20 cellular contexts compared by ENCODE assay signal in genomic region chr11:12100886-12101285, GRCh38. TPM values are rescaled to one million over a fixed set of nuclear protein-coding genes. Genes with fewer than 3 reads are reported as not detected.
DNase-seq lines count a peak whose midpoint lies in the region; ATAC-seq and TF ChIP-seq lines count a peak whose summit lies in the region.
"Had no signal": no experiment of that assay in that cellular context is flagged by ENCODE, and none has a peak within 500 bp of the region (broad histone marks: within the 10 kb centered on the region; RNA-seq: fewer than 3 reads in every experiment).

No MANE protein-coding gene starts in this region.

- TF ChIP-seq POLR2A in Peyer's patch (IDR thresholded peaks at IDR 0.05) (no peak), adrenal gland (IDR thresholded peaks at IDR 0.05) (no peak)

- POLR2A ChIA-PET in WTC11 (lab: Charles Lee) = no interaction called here

- H3K4me1 Mint-ChIP-seq in WTC11 = peaks cover 29% of the 10 kb centered on the region

- H3K27me3 ChIP-seq in Peyer's patch (no peaks in the 10 kb centered on the region), lower lobe of right lung (ENCODE audit: low read depth) (no peaks in the 10 kb centered on the region), adrenal gland (no peaks in the 10 kb centered on the region)
- H3K27me3 ChIP-seq: MG63 had no signal

- no peak overlapping the region for H3K27ac Mint-ChIP-seq in WTC11
- H3K27ac Mint-ChIP-seq: activated CD4-positive, alpha-beta memory T cell treated with anti-CD3 and anti-CD28 coated beads for 36 hours; B cell had no signal

- TF ChIP-seq CTCF in Peyer's patch (IDR thresholded peaks at IDR 0.05) (no peak), lower lobe of right lung (IDR thresholded peaks at IDR 0.05) (no peak), adrenal gland (IDR thresholded peaks at IDR 0.05) (no peak), WTC11 (IDR thresholded peaks at IDR 0.05) (no peak)

- H3K27ac ChIP-seq in Peyer's patch (peak overlapping the region in 3 of 4 donors; percentile 4 to 60 (median 39)), lower lobe of right lung (peak overlapping the region; percentile 6), adrenal gland (no peak overlapping the region)
- H3K27ac ChIP-seq: thoracic aorta had no signal

- no peaks in the 10 kb centered on the region for H3K36me3 ChIP-seq in Peyer's patch
- no peaks in the 10 kb centered on the region for H3K36me3 ChIP-seq in lower lobe of right lung
- no peaks in the 10 kb centered on the region for H3K36me3 ChIP-seq in adrenal gland (replicated peaks in 1 of 2)
- H3K36me3 ChIP-seq: MG63, thoracic aorta had no signal

- CTCF ChIA-PET in WTC11 (lab: Charles Lee) = no interaction called here

- H3K4me1 ChIP-seq in Peyer's patch = peaks cover 0 to 13% (median 2%) of the 10 kb centered on the region in 4 donors
- peaks cover 43% of the 10 kb centered on the region for H3K4me1 ChIP-seq in lower lobe of right lung
- no peaks in the 10 kb centered on the region for H3K4me1 ChIP-seq in adrenal gland (replicated peaks in 1 of 2)

- ATAC-seq in lower lobe of right lung (peak; percentile 79 to 84), GM21390 (IDR thresholded peaks at IDR 0.05; ENCODE audit: unreplicated experiment) (no peak), WTC11 (no peak)
- ATAC-seq: activated naive CD4-positive, alpha-beta T cell treated with anti-CD3 and anti-CD28 coated beads, Interleukin-2, amount 50 U/mL, for 72 hours; activated T-cell treated with anti-CD3 and anti-CD28 coated beads, Interleukin-2, amount 50 U/mL, for 4 hours; SK-N-SH treated with all-trans-retinoic acid at 6 μM for 48 hours had no signal

- WGBS in adrenal gland, 4 donors = 56 to 81% (median 67%) methylated on average over 5 of the region's 5 CpGs

- no peaks in the 10 kb centered on the region for H3K9me3 ChIP-seq in Peyer's patch
- H3K9me3 ChIP-seq in lower lobe of right lung = no peaks in the 10 kb centered on the region
- H3K9me3 ChIP-seq in adrenal gland (replicated peaks in 1 of 3) = no peaks in the 10 kb centered on the region
- H3K9me3 ChIP-seq: MG63, thoracic aorta had no signal

- peaks cover 50% of the 10 kb centered on the region for H3K27me3 Mint-ChIP-seq in WTC11 (ENCODE audit: low read depth)

- H3K9me3 Mint-ChIP-seq in WTC11 = no peaks in the 10 kb centered on the region
- H3K9me3 Mint-ChIP-seq: activated CD4-positive, alpha-beta memory T cell treated with anti-CD3 and anti-CD28 coated beads for 36 hours; activated T-cell treated with anti-CD3 and anti-CD28 coated beads, Interleukin-2, amount 50 U/mL, for 4 hours had no signal

- intact Hi-C loops in lower lobe of right lung (cut with DNase I) = no loop called here
- intact Hi-C loops in adrenal gland (cut with DNase I) = no loop called here

- H3K4me3 ChIP-seq in Peyer's patch (no peak overlapping the region), lower lobe of right lung (no peak overlapping the region), adrenal gland (no peak overlapping the region)
- H3K4me3 ChIP-seq: MG63, thoracic aorta had no signal

- H3K4me3 Mint-ChIP-seq in WTC11 = no peak overlapping the region
- H3K4me3 Mint-ChIP-seq: activated CD4-positive, alpha-beta memory T cell treated with anti-CD3 and anti-CD28 coated beads for 36 hours; activated T-cell treated with anti-CD3 and anti-CD28 coated beads, Interleukin-2, amount 50 U/mL, for 4 hours; B cell had no signal

- H3K36me3 Mint-ChIP-seq in WTC11 = no peaks in the 10 kb centered on the region
- H3K36me3 Mint-ChIP-seq: activated CD4-positive, alpha-beta memory T cell treated with anti-CD3 and anti-CD28 coated beads for 36 hours; activated naive CD4-positive, alpha-beta T cell treated with anti-CD3 and anti-CD28 coated beads, Interleukin-2, amount 50 U/mL, for 72 hours had no signal

- DNase-seq in Peyer's patch = peak in 1 of 3 donors; percentile 44
- DNase-seq in fibroblast of gingiva (ENCODE audit: low read depth) = peak; percentile 57
- peak; percentile 79 for DNase-seq in lower lobe of right lung
- DNase-seq in superior temporal gyrus (ENCODE audit: extremely low spot score) = peak; percentile 96
- no peak for DNase-seq in adrenal gland
- no peak for DNase-seq in WTC11 (ENCODE audit: low spot score)
- DNase-seq in SW 1271 (lab: John Stamatoyannopoulos, UW) = no peak
- DNase-seq: activated CD4-positive, alpha-beta memory T cell treated with anti-CD3 and anti-CD28 coated beads for 36 hours; activated T-cell treated with anti-CD3 and anti-CD28 coated beads, Interleukin-2, amount 50 U/mL, for 4 hours; DMS79; effector memory CD4-positive, alpha-beta T cell; MG63; NCI-H1930; NCI-H524 treated with DMSO at 0.1 percent for 48 hours; stimulated activated CD4-positive, alpha-beta T cell treated with anti-CD3 and anti-CD28 coated beads, Interleukin-2, amount 100 ng/mL, for 48 hours had no signal

TF ChIP-seq in WTC11, 78 proteins besides CTCF, POLR2A, EP300 and RAD21:
- no peak for TF ChIP-seq ZNF512 (CRISPR knock-in tag; IDR thresholded peaks at IDR 0.05; ENCODE audit: borderline replicate concordance)
- TF ChIP-seq RELA (CRISPR knock-in tag; IDR thresholded peaks at IDR 0.05; ENCODE audit: borderline replicate concordance) = no peak
- TF ChIP-seq ZNF121 (CRISPR knock-in tag; IDR thresholded peaks at IDR 0.05) = no peak
- no peak for TF ChIP-seq ATF1 (CRISPR knock-in tag; IDR thresholded peaks at IDR 0.05)
- TF ChIP-seq TCF7 (CRISPR knock-in tag; IDR thresholded peaks at IDR 0.05; ENCODE audit: low read depth) = no peak
- TF ChIP-seq ATF2 (CRISPR knock-in tag; IDR thresholded peaks at IDR 0.05; ENCODE audit: borderline replicate concordance, low read depth) = no peak
- TF ChIP-seq ZNF138 (CRISPR knock-in tag; conservative IDR thresholded peaks at IDR 0.05) = no peak
- no peak for TF ChIP-seq NFYB (CRISPR knock-in tag; conservative IDR thresholded peaks at IDR 0.05; ENCODE audit: low read depth)
- TF ChIP-seq GRHL2 (CRISPR knock-in tag; IDR thresholded peaks at IDR 0.05; ENCODE audit: insufficient replicate concordance, severe bottlenecking) = no peak
- TF ChIP-seq ZBTB43 (CRISPR knock-in tag; IDR thresholded peaks at IDR 0.05) = no peak

RNA-seq across cellular contexts. Expression of gene MICAL2, which starts 9.5 kb away (rescaled TPM):
- total RNA-seq in Peyer's patch (100 to 1,000 TPM; 109 to 197 (median 183) TPM), lower lobe of right lung (127 TPM), adrenal gland (10 to 100 TPM; 25.7 to 80.5 (median 46.6) TPM), WTC11 (2021) (2.2 to 3.1 TPM (median 2.6 TPM) in 3 replicates)
- 10 to 100 TPM in 2 of 3 donors, 1 to 10 TPM in 1; 8.7 to 18.2 (median 12.1) TPM for polyA plus RNA-seq in adrenal gland

Comparison
In these comparisons a context has a peak if more than half of its experiments do, and no peak if none do; other contexts are left out.
1. DNase-seq: peak in fibroblast of gingiva (single experiment), lower lobe of right lung (single experiment) and superior temporal gyrus (single experiment); none in adrenal gland (0 of 7), WTC11 (single experiment) and SW 1271 (0 of 2).
2. H3K27ac ChIP-seq: peak in Peyer's patch (3 of 4) and lower lobe of right lung (single experiment); none in adrenal gland (0 of 5).
3. ATAC-seq: peak in lower lobe of right lung (2 of 2); none in GM21390 (single experiment) and WTC11 (single experiment).